ENCODE assay signal across 21 cellular contexts in the genomic region with DNA sequence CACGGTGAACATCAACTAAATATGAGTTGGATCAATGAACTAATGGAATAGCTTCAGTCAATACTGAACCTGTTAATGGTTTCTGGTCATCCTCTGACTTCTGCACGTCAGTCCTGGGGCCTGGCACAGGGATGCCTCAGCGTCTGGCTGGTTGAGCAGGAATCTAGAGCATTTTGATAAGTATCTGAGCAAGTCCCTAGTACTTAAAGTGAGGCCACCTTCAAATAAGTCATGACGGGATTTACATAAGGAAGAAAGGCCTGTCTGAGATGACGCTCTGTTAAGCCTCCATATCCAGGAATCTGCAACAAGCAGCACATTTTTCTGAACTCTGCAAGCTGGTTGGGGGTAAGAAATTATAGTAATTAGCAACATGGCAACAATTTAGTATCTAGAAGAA.
"Had no signal": no experiment of that assay in that cellular context is flagged by ENCODE, and none has a peak within 500 bp of the region (broad histone marks: within the 10 kb centered on the region; RNA-seq: fewer than 3 reads in every experiment).

No MANE protein-coding gene starts in this region.

- H3K4me3 ChIP-seq: coronary artery, ovary, SJSA1, skin epidermis, suprapubic skin, upper lobe of left lung had no signal

- H3K4me1 Mint-ChIP-seq: activated naive CD8-positive, alpha-beta T cell treated with anti-CD3 and anti-CD28 coated beads for 36 hours; T-cell had no signal

- DNase-seq: activated CD4-positive, alpha-beta T cell treated with anti-CD3 and anti-CD28 coated beads, Interleukin-2, amount 50 U/mL, for 1 hour; activated CD8-positive, alpha-beta memory T cell treated with anti-CD3 and anti-CD28 coated beads for 24 hours; activated naive CD8-positive, alpha-beta T cell treated with anti-CD3 and anti-CD28 coated beads for 36 hours; central memory CD4-positive, alpha-beta T cell; effector CD4-positive, alpha-beta T cell; foreskin keratinocyte; head of caudate nucleus; mammary epithelial cell; ovary; retina; stimulated activated CD4-positive, alpha-beta T cell treated with anti-CD3 and anti-CD28 coated beads, Interleukin-4, amount 100 ng/mL, for 24 hours; T-cell; T-helper 9 cell; upper lobe of left lung had no signal

- H3K4me1 ChIP-seq: foreskin keratinocyte, SJSA1, suprapubic skin had no signal

- H3K27ac ChIP-seq: coronary artery, foreskin keratinocyte, ovary, SJSA1, skin epidermis, suprapubic skin had no signal

- H3K4me3 Mint-ChIP-seq: activated naive CD8-positive, alpha-beta T cell treated with anti-CD3 and anti-CD28 coated beads for 36 hours; brain; stimulated activated naive CD8-positive, alpha-beta T cell treated with anti-CD3 and anti-CD28 coated beads, Interleukin-15, Interleukin-2, amounts not matched to agents 100 ng/mL and 50 ng/mL, for 24 hours; T-cell had no signal

- H3K27ac Mint-ChIP-seq: activated naive CD8-positive, alpha-beta T cell treated with anti-CD3 and anti-CD28 coated beads for 36 hours; stimulated activated naive CD8-positive, alpha-beta T cell treated with anti-CD3 and anti-CD28 coated beads, Interleukin-15, Interleukin-2, amounts not matched to agents 100 ng/mL and 50 ng/mL, for 24 hours; T-cell had no signal

- H3K27me3 ChIP-seq: foreskin keratinocyte, ovary, SJSA1, suprapubic skin, upper lobe of left lung had no signal

- H3K9me3 Mint-ChIP-seq: activated naive CD8-positive, alpha-beta T cell treated with anti-CD3 and anti-CD28 coated beads for 36 hours; stimulated activated naive CD8-positive, alpha-beta T cell treated with anti-CD3 and anti-CD28 coated beads, Interleukin-15, Interleukin-2, amounts not matched to agents 100 ng/mL and 50 ng/mL, for 24 hours; T-cell had no signal

- H3K9me3 ChIP-seq: ovary, SJSA1, suprapubic skin had no signal

- H3K36me3 ChIP-seq: ovary, SJSA1, suprapubic skin, upper lobe of left lung had no signal

- H3K36me3 Mint-ChIP-seq: activated naive CD8-positive, alpha-beta T cell treated with anti-CD3 and anti-CD28 coated beads for 36 hours; T-cell had no signal

- H3K27me3 Mint-ChIP-seq: stimulated activated naive CD8-positive, alpha-beta T cell treated with anti-CD3 and anti-CD28 coated beads, Interleukin-15, Interleukin-2, amounts not matched to agents 100 ng/mL and 50 ng/mL, for 24 hours had no signal

- ATAC-seq: activated CD4-positive, CD25-positive, alpha-beta regulatory T cell treated with anti-CD3 and anti-CD28 coated beads, Interleukin-2, amount 50 U/mL, for 24 hours; foreskin keratinocyte; T-cell had no signal
